Comparison of ENCODE assay signal across 22 cellular contexts in the genomic region with DNA sequence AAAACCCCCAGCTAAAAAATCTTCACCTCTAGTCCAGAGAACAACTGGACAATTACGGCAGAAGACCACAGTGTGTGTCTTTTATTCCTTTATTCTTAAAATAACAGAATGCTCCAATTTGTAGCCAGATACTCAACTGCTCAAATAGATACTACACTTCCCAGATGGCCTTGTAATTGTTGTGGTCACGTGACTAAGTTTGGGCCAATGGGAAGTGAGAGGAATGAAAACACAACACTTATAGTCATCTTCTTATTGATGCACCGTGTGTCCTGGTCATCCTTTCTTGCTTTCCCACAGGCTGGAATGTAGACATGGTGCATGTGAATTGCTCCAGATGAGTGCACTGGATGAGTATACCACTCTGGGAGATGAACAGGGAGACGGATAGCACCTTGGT.
DNase-seq lines count a peak whose midpoint lies in the region; ATAC-seq and TF ChIP-seq lines count a peak whose summit lies in the region.
"Had no signal": no experiment of that assay in that cellular context is flagged by ENCODE, and none has a peak within 500 bp of the region (broad histone marks: within the 10 kb centered on the region; RNA-seq: fewer than 3 reads in every experiment).

No MANE protein-coding gene starts in this region.

- H3K9me3 ChIP-seq in Panc1 (ENCODE audit: control insufficient read depth, insufficient read depth, low read depth, low read length) (no peaks in the 10 kb centered on the region), PC-9 (ENCODE audit: insufficient read depth, low read depth) (no peaks in the 10 kb centered on the region)
- H3K9me3 ChIP-seq: ascending aorta, Caco-2, prostate gland had no signal

- no peak overlapping the region for H3K4me2 ChIP-seq in PC-9

- POLR2A ChIA-PET in Panc1 (lab: Charles Lee) = no interaction called here
- POLR2A ChIA-PET in PC-9 (lab: Charles Lee; ENCODE audit: unreplicated experiment) = interaction anchor here (0.6 kb wide), 1 partner anchor 147 kb away, joined by 6 read pairs; no protein-coding TSS in a partner anchor

- in situ Hi-C loops in Panc1 (cut with HindIII; ENCODE audit: low pct_unique_long_range_greater_than_20kb, low sequenced_read_pairs) = no loop called here

- CTCF ChIA-PET in Panc1 (lab: Charles Lee) (no interaction called here), PC-9 (lab: Charles Lee) (no interaction called here)

- H3K4me3 ChIP-seq in Panc1 (ENCODE audit: low read depth in 2 of 2, low read length in 2 of 2) (no peak overlapping the region), epithelial cell of esophagus (ENCODE audit: low read length) (no peak overlapping the region), PC-9 (no peak overlapping the region)
- H3K4me3 ChIP-seq: ascending aorta, prostate gland, skin epidermis had no signal

- no peaks in the 10 kb centered on the region for H3K4me1 ChIP-seq in Panc1 (ENCODE audit: control insufficient read depth, insufficient read depth, low read length)
- H3K4me1 ChIP-seq in PC-9 (replicated peaks; ENCODE audit: insufficient read depth) = no peaks in the 10 kb centered on the region
- H3K4me1 ChIP-seq: Caco-2, prostate gland had no signal

- H3K36me3 ChIP-seq in Panc1 (ENCODE audit: control insufficient read depth, insufficient read depth, low read length) = no peaks in the 10 kb centered on the region
- no peaks in the 10 kb centered on the region for H3K36me3 ChIP-seq in PC-9 (ENCODE audit: low read depth)
- H3K36me3 ChIP-seq: ascending aorta, prostate gland had no signal

- H2AFZ ChIP-seq in PC-9 = no peak overlapping the region

- DNase-seq in Daoy (ENCODE audit: low read depth) = peak; percentile 23
- DNase-seq in HT-29 (ENCODE audit: low spot score) = peak; percentile 26
- DNase-seq in Panc1 (ENCODE audit: low read depth, low spot score) = no peak
- DNase-seq in epithelial cell of esophagus (ENCODE audit: low read depth) = peak; percentile 4
- no peak for DNase-seq in NCI-H510A (lab: John Stamatoyannopoulos, UW)
- no peak for DNase-seq in PC-9
- DNase-seq: activated CD4-positive, alpha-beta memory T cell treated with anti-CD3 and anti-CD28 coated beads, Interleukin-2, amount 10 ng/mL, durations not matched to agents 7 days and 5 days; activated naive CD4-positive, alpha-beta T cell treated with anti-CD3 and anti-CD28 coated beads for 36 hours; activated T-cell treated with anti-CD3 and anti-CD28 coated beads, Interleukin-2, amount 50 U/mL, for 24 hours; AML-193; hypothalamus; mesenchymal stem cell; natural killer cell; NCI-H1092; NCI-H2171 treated with DMSO at 0.1 percent for 48 hours; NCI-H82; stimulated activated CD4-positive, alpha-beta T cell treated with anti-CD3 and anti-CD28 coated beads, Interleukin-4, amount 100 ng/mL, for 1 hour had no signal

- BruUV-seq in Panc1 (replicated peaks; lab: Mats Ljungman, UMichigan) (no TSS peak), PC-9 (replicated peaks; lab: Mats Ljungman, UMichigan) (no TSS peak)

- no peaks in the 10 kb centered on the region for H3K79me2 ChIP-seq in PC-9 (ENCODE audit: low read depth)

- H3F3A ChIP-seq in PC-9 (ENCODE audit: insufficient read depth, low read depth) = no peaks in the 10 kb centered on the region

- H3K27ac ChIP-seq in Panc1 (ENCODE audit: low read length) (no peak overlapping the region), PC-9 (no peak overlapping the region)
- H3K27ac ChIP-seq: ascending aorta, prostate gland, skin epidermis had no signal

- no peaks in the 10 kb centered on the region for H3K9me2 ChIP-seq in PC-9 (ENCODE audit: insufficient read depth)

- TF ChIP-seq CTCF in Panc1 (IDR thresholded peaks at IDR 0.05) (no peak), epithelial cell of esophagus (IDR thresholded peaks at IDR 0.05; ENCODE audit: insufficient read depth, low read depth, low read length, missing control alignments) (no peak), PC-9 (conservative IDR thresholded peaks at IDR 0.05) (no peak)

- H4K20me1 ChIP-seq in PC-9 (ENCODE audit: insufficient read depth) = no peaks in the 10 kb centered on the region

- intact Hi-C loops in Panc1 (cut with micrococcal nuclease; ENCODE audit: unreplicated experiment) = no loop called here
- intact Hi-C loops in PC-9 (cut with micrococcal nuclease; ENCODE audit: unreplicated experiment) = no loop called here

- H3K27me3 ChIP-seq in Panc1 (ENCODE audit: control insufficient read depth, insufficient read depth, low read length) (no peaks in the 10 kb centered on the region), PC-9 (ENCODE audit: insufficient read depth, low read depth) (no peaks in the 10 kb centered on the region)
- H3K27me3 ChIP-seq: ascending aorta had no signal

- ATAC-seq in Panc1 (peak; percentile 26; the same call in 1 of the 2 replicates), GM21423 (IDR thresholded peaks at IDR 0.05; ENCODE audit: unreplicated experiment) (no peak)
- ATAC-seq: natural killer cell had no signal

Comparison
In these comparisons a context has a peak if more than half of its experiments do, and no peak if none do; other contexts are left out.
1. DNase-seq: peak in Daoy (single experiment), HT-29 (single experiment) and epithelial cell of esophagus (single experiment); none in Panc1 (single experiment), NCI-H510A (single experiment) and PC-9 (0 of 2).